In the genomic region with DNA sequence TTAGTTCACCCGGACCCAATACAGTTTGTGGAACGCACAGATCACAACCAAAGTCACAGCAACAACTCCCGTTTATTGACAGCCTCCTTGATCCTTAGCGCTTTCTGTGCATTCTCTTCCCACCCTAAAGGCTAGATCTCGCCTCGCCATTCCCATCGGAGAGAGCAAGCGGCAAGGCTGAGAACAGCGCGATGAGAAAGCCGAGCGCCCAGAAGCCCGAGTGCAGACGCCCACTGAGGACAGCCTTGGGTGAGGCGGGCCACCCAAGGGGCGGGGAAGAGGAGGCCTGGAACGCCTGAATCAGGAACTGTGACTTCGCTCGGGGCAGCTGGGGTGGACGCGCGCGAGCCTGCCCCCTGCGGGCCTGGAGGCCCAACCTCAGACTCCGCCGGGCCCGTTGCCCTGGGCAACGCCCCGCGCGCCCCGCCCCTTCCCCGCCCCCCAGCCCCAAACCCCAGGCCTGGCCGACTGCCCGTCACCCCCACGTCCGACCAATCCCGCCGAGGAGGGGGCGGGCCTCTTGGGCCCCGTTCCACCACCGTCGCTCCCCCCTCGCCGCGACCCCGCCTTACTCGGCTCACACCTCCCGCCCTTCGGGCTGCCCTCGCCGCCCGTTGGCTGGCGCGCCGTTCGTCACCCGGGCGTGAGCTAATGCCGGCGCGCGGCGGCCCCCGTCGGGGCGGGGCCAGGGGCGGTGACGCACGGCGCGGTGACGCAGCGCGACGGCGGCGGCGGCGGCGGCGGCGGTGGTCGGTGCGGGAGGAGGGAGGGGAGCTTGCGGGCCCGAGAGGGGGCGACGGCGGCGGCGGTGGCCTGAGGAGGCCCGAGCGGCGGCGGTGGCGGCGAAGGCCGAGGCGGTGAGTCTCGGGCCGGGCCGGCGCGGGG, we compare ENCODE assay signal across 8 cellular contexts. TPM values are rescaled to one million over a fixed set of nuclear protein-coding genes. Genes with fewer than 3 reads are reported as not detected.
A peak's percentile ranks its signal among the peaks of the same experiment; 100 is the strongest.
DNase-seq lines count a peak whose midpoint lies in the region; ATAC-seq and TF ChIP-seq lines count a peak whose summit lies in the region.

A gene with protein sequence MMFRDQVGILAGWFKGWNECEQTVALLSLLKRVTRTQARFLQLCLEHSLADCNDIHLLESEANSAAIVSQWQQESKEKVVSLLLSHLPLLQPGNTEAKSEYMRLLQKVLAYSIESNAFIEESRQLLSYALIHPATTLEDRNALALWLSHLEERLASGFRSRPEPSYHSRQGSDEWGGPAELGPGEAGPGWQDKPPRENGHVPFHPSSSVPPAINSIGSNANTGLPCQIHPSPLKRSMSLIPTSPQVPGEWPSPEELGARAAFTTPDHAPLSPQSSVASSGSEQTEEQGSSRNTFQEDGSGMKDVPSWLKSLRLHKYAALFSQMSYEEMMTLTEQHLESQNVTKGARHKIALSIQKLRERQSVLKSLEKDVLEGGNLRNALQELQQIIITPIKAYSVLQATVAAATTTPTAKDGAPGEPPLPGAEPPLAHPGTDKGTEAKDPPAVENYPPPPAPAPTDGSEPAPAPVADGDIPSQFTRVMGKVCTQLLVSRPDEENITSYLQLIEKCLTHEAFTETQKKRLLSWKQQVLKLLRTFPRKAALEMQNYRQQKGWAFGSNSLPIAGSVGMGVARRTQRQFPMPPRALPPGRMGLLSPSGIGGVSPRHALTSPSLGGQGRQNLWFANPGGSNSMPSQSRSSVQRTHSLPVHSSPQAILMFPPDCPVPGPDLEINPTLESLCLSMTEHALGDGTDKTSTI (plus strand): TSS at position 702 of the 885 bp plus-strand sequence. CDS start 14,473 bp downstream, outside the sequence.

- H3K4me3 Mint-ChIP-seq in chondrocyte (ENCODE audit: unreplicated experiment): peak within 1 kb of the TSS; percentile 99

- H3K27ac Mint-ChIP-seq in chondrocyte (ENCODE audit: unreplicated experiment): peak within 1 kb of the TSS; percentile 95

- TF ChIP-seq CTCF in BE2C (IDR thresholded peaks at IDR 0.05; ENCODE audit: low read depth, low read length) (peak; percentile 56), chondrocyte (IDR thresholded peaks at IDR 0.05) (peak; percentile 89)

- H3K9me3 ChIP-seq in BE2C: no peaks in the 10 kb centered on the region

- H3K4me1 ChIP-seq in BE2C: no peaks in the 10 kb centered on the region

- H3K27me3 ChIP-seq in BE2C: no peaks in the 10 kb centered on the region

- DNase-seq in BE2C (peak; percentile 100), NCI-H510A (lab: John Stamatoyannopoulos, UW) (peak; percentile 98), chondrocyte (ENCODE audit: low spot score) (peak; percentile 100), kidney glomerular epithelial cell (lab: John Stamatoyannopoulos, UW) (peak; percentile 99)
- peak; percentile 97 to 99 for DNase-seq in activated CD4-positive, alpha-beta T cell treated with anti-CD3 and anti-CD28 coated beads for 24 hours (ENCODE audit: low read depth in 2 of 2)
- peak; percentile 97 to 100 for DNase-seq in stimulated activated CD4-positive, alpha-beta T cell treated with anti-CD3 and anti-CD28 coated beads, Interleukin-1b, Interleukin-23, amount 100 ng/mL, for 1 hour (ENCODE audit: low read depth in 2 of 2)

- no peaks in the 10 kb centered on the region for H3K36me3 Mint-ChIP-seq in chondrocyte (ENCODE audit: low read depth)

- H3K36me3 ChIP-seq in BE2C: peaks cover 9% of the 10 kb centered on the region; the same call in 1 of the 2 replicates

- peak; percentile 92 for ATAC-seq in HG03439 (IDR thresholded peaks at IDR 0.05; ENCODE audit: unreplicated experiment)

- H3K27me3 Mint-ChIP-seq in chondrocyte (ENCODE audit: low read depth): no peaks in the 10 kb centered on the region

- peak; percentile 96 for TF ChIP-seq POLR2A in GM19193 (IDR thresholded peaks at IDR 0.05; ENCODE audit: extremely low read depth, insufficient read depth, insufficient read length)

- H3K9me3 Mint-ChIP-seq in chondrocyte (ENCODE audit: low read depth): no peaks in the 10 kb centered on the region

- peaks cover 52% of the 10 kb centered on the region for H3K4me1 Mint-ChIP-seq in chondrocyte (ENCODE audit: low read depth)

- H3K4me3 ChIP-seq in BE2C (ENCODE audit: low read depth, low read length): peak within 1 kb of the TSS; percentile 98

RNA-seq across cellular contexts. Expression of the gene that starts here (rescaled TPM):
- 169 TPM for polyA plus RNA-seq in BE2C (2012; ENCODE audit: insufficient read depth, insufficient read length, low read depth)
- total RNA-seq in chondrocyte: 77.3 to 82.9 TPM (median 81.1 TPM) in 3 replicates

Comparison
In these comparisons a context has a peak if more than half of its experiments do, and no peak if none do; other contexts are left out.
1. Peak in every context shown above with its lines: DNase-seq, ATAC-seq and H3K4me3 ChIP-seq.